Comparison of ENCODE assay signal across 18 cellular contexts in the genomic region with DNA sequence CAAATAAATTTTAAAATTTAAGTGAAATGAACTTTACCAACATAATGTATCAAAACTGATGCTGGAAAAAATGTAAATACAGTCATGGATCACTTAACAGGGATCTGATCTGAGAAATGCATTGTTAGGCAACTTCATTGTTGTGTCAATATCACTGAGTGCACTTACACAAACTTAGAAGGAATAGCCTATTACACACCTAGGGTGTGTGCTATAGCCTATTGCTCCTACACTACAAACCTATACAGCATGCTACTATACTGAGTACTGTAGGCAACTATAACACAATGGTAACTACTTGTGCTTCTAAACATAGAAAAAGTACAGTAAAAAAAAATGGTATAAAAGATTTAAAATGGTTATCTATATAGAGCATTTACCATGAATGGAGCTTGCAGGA.
DNase-seq lines count a peak whose midpoint lies in the region; ATAC-seq, FAIRE-seq and TF ChIP-seq lines count a peak whose summit lies in the region.
"Had no signal": no experiment of that assay in that cellular context is flagged by ENCODE, and none has a peak within 500 bp of the region (broad histone marks: within the 10 kb centered on the region; RNA-seq: fewer than 3 reads in every experiment).

No MANE protein-coding gene starts in this region.

- H3K79me2 ChIP-seq in H1 (ENCODE audit: control insufficient read depth in 1 of 2, insufficient read depth in 2 of 2, low read length in 2 of 2) (no peaks in the 10 kb centered on the region), MM.1S (ENCODE audit: low read length) (no peaks in the 10 kb centered on the region)

- FAIRE-seq in H1 (lab: Jason Lieb, UNC) (no peak), D721Med (lab: Jason Lieb, UNC) (no peak)
- FAIRE-seq: GM12891, GM18507 had no signal

- H3F3A ChIP-seq in MM.1S (ENCODE audit: insufficient read depth, low read length): peaks cover 7% of the 10 kb centered on the region; the same call in 1 of the 2 replicates

- no peak overlapping the region for H3K27ac ChIP-seq in H1 (ENCODE audit: low read depth, low read length)
- no peak overlapping the region for H3K27ac ChIP-seq in left lung
- peak overlapping the region; percentile 12 for H3K27ac ChIP-seq in neuronal stem cell (replicated peaks; ENCODE audit: low read length)
- H3K27ac ChIP-seq in MM.1S (ENCODE audit: low read length): no peak overlapping the region

- intact Hi-C loops in left lung (cut with DNase I): no loop called here

- POLR2A ChIA-PET in H1 (lab: Charles Lee; ENCODE audit: partially characterized antibody): interaction anchor here (0.5 to 1.2 kb wide), 2 partner anchors 12 to 15 kb away, joined by 3 to 4 read pairs; no protein-coding TSS in a partner anchor

- H3K23me2 ChIP-seq in H1 (ENCODE audit: low read depth, low read length): no peaks in the 10 kb centered on the region

- no peak overlapping the region for H2BK12ac ChIP-seq in H1 (ENCODE audit: low read depth, low read length)
- H2BK12ac ChIP-seq in neuronal stem cell (ENCODE audit: low read length): no peak overlapping the region

- no peaks in the 10 kb centered on the region for H4K20me1 ChIP-seq in H1 (replicated peaks in 1 of 2; ENCODE audit: control insufficient read depth in 1 of 2, insufficient read depth in 2 of 2, low read length in 2 of 2)
- H4K20me1 ChIP-seq in MM.1S (ENCODE audit: insufficient read depth, low read length): no peaks in the 10 kb centered on the region

- H3K27me3 ChIP-seq in H1 (replicated peaks in 1 of 4; ENCODE audit: control insufficient read depth in 3 of 4, extremely low read depth in 1 of 4, insufficient read depth in 3 of 4, low read length in 3 of 4): no peaks in the 10 kb centered on the region
- H3K27me3 ChIP-seq in left lung: no peaks in the 10 kb centered on the region
- H3K27me3 ChIP-seq in neuronal stem cell (ENCODE audit: control insufficient read depth in 3 of 3, insufficient read depth in 3 of 3, low read depth in 1 of 3, low read length in 3 of 3): no peaks in the 10 kb centered on the region
- H3K27me3 ChIP-seq in MM.1S (replicated peaks; ENCODE audit: insufficient read depth, low read length): no peaks in the 10 kb centered on the region

- TF ChIP-seq CTCF in H1 (IDR thresholded peaks at IDR 0.05; ENCODE audit: control extremely low read depth in 1 of 3, insufficient read depth in 1 of 3, low read depth in 1 of 3, low read length in 3 of 3) (no peak), left lung (IDR thresholded peaks at IDR 0.05) (no peak), D721Med (IDR thresholded peaks at IDR 0.05; ENCODE audit: insufficient read depth, missing control alignments) (no peak), MM.1S (IDR thresholded peaks at IDR 0.05; ENCODE audit: low read length) (no peak)

- H2BK20ac ChIP-seq in H1 (ENCODE audit: low read length): no peak overlapping the region; the same call in 1 of the 2 replicates

- TF ChIP-seq POLR2A in H1 (IDR thresholded peaks at IDR 0.05; ENCODE audit: control extremely low read depth in 1 of 2, low read depth in 2 of 2, low read length in 2 of 2): no peak

- no peak overlapping the region for H4K5ac ChIP-seq in H1 (ENCODE audit: insufficient read length, low read depth, low read length)

- H3K36me3 ChIP-seq in H1 (ENCODE audit: control insufficient read depth in 2 of 4, insufficient read depth in 4 of 4, low read length in 3 of 4): no peaks in the 10 kb centered on the region; a peak in 1 of 8 replicates
- no peaks in the 10 kb centered on the region for H3K36me3 ChIP-seq in left lung
- H3K36me3 ChIP-seq in neuronal stem cell (replicated peaks in 1 of 2; ENCODE audit: control insufficient read depth in 2 of 2, insufficient read depth in 2 of 2, low read length in 2 of 2): no peaks in the 10 kb centered on the region
- no peaks in the 10 kb centered on the region for H3K36me3 ChIP-seq in MM.1S (replicated peaks; ENCODE audit: insufficient read depth, low read length)

- H2AFZ ChIP-seq in H1 (ENCODE audit: low read length) (no peak overlapping the region), neuronal stem cell (ENCODE audit: low read length) (no peak overlapping the region), MM.1S (ENCODE audit: low read length) (no peak overlapping the region)

- no peak overlapping the region for H4K8ac ChIP-seq in H1 (ENCODE audit: extremely low read depth, insufficient read depth, low read length)
- H4K8ac ChIP-seq in neuronal stem cell (ENCODE audit: low read depth, low read length): no peak overlapping the region

- H3K9me3 ChIP-seq in H1 (ENCODE audit: insufficient read depth in 2 of 2, low read depth in 1 of 2, low read length in 1 of 2) (peaks cover 0 to 7% of the 10 kb centered on the region in 2 experiments; a peak in 1 of 4 replicates), left lung (peaks cover 0 to 4% of the 10 kb centered on the region in 2 donors), neuronal stem cell (replicated peaks in 1 of 2; ENCODE audit: control insufficient read depth in 2 of 2, insufficient read depth in 1 of 2, low read depth in 1 of 2, low read length in 2 of 2) (peaks cover 2 to 9% of the 10 kb centered on the region in 2 donors), MM.1S (replicated peaks; ENCODE audit: insufficient read depth, low read length) (no peaks in the 10 kb centered on the region)

- no peak overlapping the region for H3K18ac ChIP-seq in H1 (ENCODE audit: extremely low read depth, low read length)
- H3K18ac ChIP-seq in neuronal stem cell (ENCODE audit: low read length): no peak overlapping the region

- CTCF ChIA-PET in H1 (lab: Charles Lee; ENCODE audit: partially characterized antibody): interaction anchor here (0.7 to 1.7 kb wide), 5 partner anchors 8 to 189 kb away, joined by 3 to 4 read pairs (median 3); no protein-coding TSS in a partner anchor

- H3K14ac ChIP-seq in H1 (ENCODE audit: insufficient read length) (no peak overlapping the region), neuronal stem cell (ENCODE audit: low read length) (no peak overlapping the region)

- H2AK5ac ChIP-seq in H1 (ENCODE audit: low read depth, low read length) (no peak overlapping the region), neuronal stem cell (ENCODE audit: low read depth, low read length) (no peak overlapping the region)

- H3K9ac ChIP-seq in H1 (replicated peaks in 1 of 4; ENCODE audit: extremely low read depth in 1 of 4, low read depth in 3 of 4, low read length in 3 of 4) (no peak overlapping the region), neuronal stem cell (ENCODE audit: low read depth, low read length, poor library complexity) (no peak overlapping the region), MM.1S (ENCODE audit: low read length) (no peak overlapping the region)

- H2BK120ac ChIP-seq in H1 (replicated peaks; ENCODE audit: low read depth, low read length): no peak overlapping the region
- no peak overlapping the region for H2BK120ac ChIP-seq in neuronal stem cell (ENCODE audit: low read depth, low read length)

- no peaks in the 10 kb centered on the region for H3K79me1 ChIP-seq in H1 (ENCODE audit: low read depth, low read length)
- H3K79me1 ChIP-seq in neuronal stem cell (ENCODE audit: low read depth, low read length): no peaks in the 10 kb centered on the region

- H2BK5ac ChIP-seq in H1 (ENCODE audit: low read depth, low read length): no peak overlapping the region
- no peak overlapping the region for H2BK5ac ChIP-seq in neuronal stem cell (ENCODE audit: low read length)

- no peak overlapping the region for H3K4me2 ChIP-seq in H1 (ENCODE audit: insufficient read depth in 1 of 2, low read depth in 2 of 2, low read length in 2 of 2)
- H3K4me2 ChIP-seq in neuronal stem cell (ENCODE audit: insufficient read depth, low read length, poor library complexity, severe bottlenecking): no peak overlapping the region
- no peak overlapping the region for H3K4me2 ChIP-seq in MM.1S (ENCODE audit: low read depth, low read length)

- TF ChIP-seq EP300 in H1 (IDR thresholded peaks at IDR 0.05; ENCODE audit: borderline replicate concordance in 1 of 2, low read depth in 2 of 2, low read length in 2 of 2): no peak

- H3K23ac ChIP-seq in H1 (ENCODE audit: insufficient read length): no peak overlapping the region
- no peak overlapping the region for H3K23ac ChIP-seq in neuronal stem cell (ENCODE audit: low read depth, low read length, poor library complexity)

- DNase-seq in H1 (ENCODE audit: low read depth in 1 of 2, low spot score in 2 of 2) (no peak), left lung (no peak), neuronal stem cell (ENCODE audit: low spot score) (no peak), D721Med (ENCODE audit: insufficient read length, low spot score) (no peak), MM.1S (no peak)
- DNase-seq: C1 segment of cervical spinal cord; Calu3; CD4-positive, alpha-beta memory T cell; COR-L47; DMS153; DMS79 treated with DMSO at 0.1 percent for 48 hours; GF-D8; GOT3; H7; HCEC 1CT had no signal

- no peak overlapping the region for H4K91ac ChIP-seq in H1 (replicated peaks; ENCODE audit: insufficient read length, low read length)
- H4K91ac ChIP-seq in neuronal stem cell (ENCODE audit: low read depth, low read length, poor library complexity): no peak overlapping the region

- H3K4me3 ChIP-seq in H1 (ENCODE audit: extremely low read depth in 1 of 4, insufficient read depth in 2 of 4, low read depth in 3 of 4, low read length in 4 of 4): no peak overlapping the region
- H3K4me3 ChIP-seq in left lung: no peak overlapping the region
- H3K4me3 ChIP-seq in neuronal stem cell (ENCODE audit: low read length in 2 of 2): no peak overlapping the region
- no peak overlapping the region for H3K4me3 ChIP-seq in MM.1S (ENCODE audit: low read length)

- no peak overlapping the region for H3K56ac ChIP-seq in H1 (replicated peaks; ENCODE audit: insufficient read length, low read depth, low read length)

- H3K4me1 ChIP-seq in H1 (replicated peaks in 1 of 4; ENCODE audit: control insufficient read depth in 3 of 4, insufficient read depth in 4 of 4, low read length in 3 of 4) (peaks cover 5 to 16% (median 11%) of the 10 kb centered on the region in 4 experiments; a peak in 6 of 7 replicates), left lung (no peaks in the 10 kb centered on the region), neuronal stem cell (ENCODE audit: control insufficient read depth in 2 of 2, insufficient read depth in 1 of 2, low read depth in 1 of 2, low read length in 2 of 2) (peaks cover 11 to 19% of the 10 kb centered on the region in 2 donors), MM.1S (ENCODE audit: low read length) (peaks cover 16% of the 10 kb centered on the region)

- TF ChIP-seq RAD21 in H1 (IDR thresholded peaks at IDR 0.05 in 1 of 2, conservative IDR thresholded peaks at IDR 0.05 in 1 of 2; ENCODE audit: low read depth in 2 of 2, low read length in 2 of 2): no peak

- H3K4ac ChIP-seq in H1 (replicated peaks; ENCODE audit: insufficient read length, low read depth, low read length) (no peak overlapping the region), neuronal stem cell (ENCODE audit: low read length) (no peak overlapping the region)

- no peaks in the 10 kb centered on the region for H3K9me2 ChIP-seq in MM.1S (replicated peaks; ENCODE audit: insufficient read depth, low read length)

- H2BK15ac ChIP-seq in H1 (ENCODE audit: low read length): 0 out of 2 replicates have a peak overlapping the region, but pooled peaks have one; percentile 62
- no peak overlapping the region for H2BK15ac ChIP-seq in neuronal stem cell (ENCODE audit: low read length)

- ATAC-seq in left lung: peak; percentile 58
- no peak for ATAC-seq in HG03342 (IDR thresholded peaks at IDR 0.05; ENCODE audit: unreplicated experiment)
